11 cellular contexts compared by ENCODE assay signal in the genomic region with DNA sequence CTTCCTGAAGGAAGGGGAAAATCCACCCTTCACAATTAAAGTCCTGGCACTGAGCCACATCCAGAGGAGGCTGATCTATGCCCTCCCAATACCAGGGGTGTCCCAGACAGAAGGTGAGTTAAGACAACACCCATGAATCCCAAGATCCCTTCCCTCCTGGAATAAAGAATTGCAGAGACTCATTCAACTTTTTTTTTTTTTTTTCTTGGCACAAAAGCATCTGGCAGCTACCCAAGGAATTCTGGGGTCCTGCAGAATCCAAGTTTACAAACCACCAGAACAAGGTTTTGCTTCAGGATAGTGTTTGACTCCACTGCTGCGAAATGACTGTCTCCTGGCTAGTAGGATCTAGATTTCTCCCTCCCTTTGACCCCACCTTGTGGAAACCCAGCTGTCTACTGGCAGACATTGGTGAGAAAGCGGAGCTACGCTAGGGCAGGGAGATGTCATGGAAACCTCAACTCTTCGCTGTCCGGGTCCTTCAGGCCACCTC. TPM values are rescaled to one million over a fixed set of nuclear protein-coding genes. Genes with fewer than 3 reads are reported as not detected.
DNase-seq lines count a peak whose midpoint lies in the region; ATAC-seq and TF ChIP-seq lines count a peak whose summit lies in the region.
"Had no signal": no experiment of that assay in that cellular context is flagged by ENCODE, and none has a peak within 500 bp of the region (broad histone marks: within the 10 kb centered on the region; RNA-seq: fewer than 3 reads in every experiment).

No MANE protein-coding gene starts in this region.

- ATAC-seq in right cardiac atrium (peak; percentile 38 to 55), GM21515 (IDR thresholded peaks at IDR 0.05; ENCODE audit: unreplicated experiment) (no peak), GM19397 (IDR thresholded peaks at IDR 0.05; ENCODE audit: unreplicated experiment) (no peak)
- ATAC-seq: naive thymus-derived CD8-positive, alpha-beta T cell had no signal

- no peak for TF ChIP-seq CTCF in cardiac fibroblast (IDR thresholded peaks at IDR 0.05; ENCODE audit: low read depth, low read length)

- H3K36me3 Mint-ChIP-seq in activated CD4-positive, alpha-beta memory T cell treated with anti-CD3 and anti-CD28 coated beads, Interleukin-2, amount 10 ng/mL, durations not matched to agents 7 days and 5 days (ENCODE audit: low read depth) = no peaks in the 10 kb centered on the region
- H3K36me3 Mint-ChIP-seq: CD8-positive, alpha-beta memory T cell had no signal

- H3K4me1 Mint-ChIP-seq in activated CD4-positive, alpha-beta memory T cell treated with anti-CD3 and anti-CD28 coated beads, Interleukin-2, amount 10 ng/mL, durations not matched to agents 7 days and 5 days = no peaks in the 10 kb centered on the region
- H3K4me1 Mint-ChIP-seq: CD8-positive, alpha-beta memory T cell had no signal

- no peak overlapping the region for H3K27ac Mint-ChIP-seq in activated CD4-positive, alpha-beta memory T cell treated with anti-CD3 and anti-CD28 coated beads, Interleukin-2, amount 10 ng/mL, durations not matched to agents 7 days and 5 days
- H3K27ac Mint-ChIP-seq: naive thymus-derived CD8-positive, alpha-beta T cell had no signal

- H3K4me2 ChIP-seq in skeletal muscle satellite cell (ENCODE audit: low read length) = peak overlapping the region; percentile 23

- peak; percentile 42 for DNase-seq in HK-2 (ENCODE audit: unreplicated experiment)
- DNase-seq in cardiac fibroblast (ENCODE audit: low read depth in 2 of 2) = peak; percentile 65 to 90
- DNase-seq in right cardiac atrium = no peak
- DNase-seq in activated CD4-positive, alpha-beta memory T cell treated with anti-CD3 and anti-CD28 coated beads, Interleukin-2, amount 10 ng/mL, durations not matched to agents 7 days and 5 days = no peak
- DNase-seq in UCSD-AML1 (lab: John Stamatoyannopoulos, UW; ENCODE audit: unreplicated experiment) = no peak
- DNase-seq: activated naive CD4-positive, alpha-beta T cell treated with Interleukin-2 at 50 U/mL for 16 hours; CD8-positive, alpha-beta memory T cell; naive thymus-derived CD8-positive, alpha-beta T cell had no signal

- H3K27me3 Mint-ChIP-seq in activated CD4-positive, alpha-beta memory T cell treated with anti-CD3 and anti-CD28 coated beads, Interleukin-2, amount 10 ng/mL, durations not matched to agents 7 days and 5 days = no peaks in the 10 kb centered on the region
- H3K27me3 Mint-ChIP-seq: CD8-positive, alpha-beta memory T cell; naive thymus-derived CD8-positive, alpha-beta T cell had no signal

- WGBS in right cardiac atrium = 44% methylated on average over 5 of the region's 5 CpGs

- H3K27me3 ChIP-seq in right cardiac atrium (ENCODE audit: control insufficient read depth, insufficient read depth) (no peaks in the 10 kb centered on the region), skeletal muscle satellite cell (ENCODE audit: control insufficient read depth, insufficient read depth, low read length) (no peaks in the 10 kb centered on the region)

- POLR2A ChIA-PET in activated CD4-positive, alpha-beta memory T cell treated with anti-CD3 and anti-CD28 coated beads, Interleukin-2, amount 10 ng/mL, durations not matched to agents 7 days and 5 days (lab: Charles Lee) = no interaction called here

- peak overlapping the region; percentile 51 for H3K27ac ChIP-seq in right cardiac atrium (ENCODE audit: low read length)

- H3K4me3 Mint-ChIP-seq in activated CD4-positive, alpha-beta memory T cell treated with anti-CD3 and anti-CD28 coated beads, Interleukin-2, amount 10 ng/mL, durations not matched to agents 7 days and 5 days = no peak overlapping the region
- H3K4me3 Mint-ChIP-seq: CD8-positive, alpha-beta memory T cell; naive thymus-derived CD8-positive, alpha-beta T cell had no signal

- H3K9ac ChIP-seq in skeletal muscle satellite cell (ENCODE audit: low read depth, low read length) = peak overlapping the region; percentile 7

- no peaks in the 10 kb centered on the region for H3K9me3 Mint-ChIP-seq in activated CD4-positive, alpha-beta memory T cell treated with anti-CD3 and anti-CD28 coated beads, Interleukin-2, amount 10 ng/mL, durations not matched to agents 7 days and 5 days
- H3K9me3 Mint-ChIP-seq: CD8-positive, alpha-beta memory T cell; naive thymus-derived CD8-positive, alpha-beta T cell had no signal

- H3K9me3 ChIP-seq in right cardiac atrium (ENCODE audit: control insufficient read depth, low read length) (no peaks in the 10 kb centered on the region), skeletal muscle satellite cell (replicated peaks; ENCODE audit: low read length) (no peaks in the 10 kb centered on the region)

- H3K36me3 ChIP-seq in skeletal muscle satellite cell (ENCODE audit: insufficient read depth, low read length) = peaks cover 26% of the 10 kb centered on the region

- intact Hi-C loops in right cardiac atrium (cut with DNase I) = no loop called here

- H3K4me3 ChIP-seq in cardiac fibroblast (replicated peaks in 1 of 2; ENCODE audit: low read depth in 2 of 2, low read length in 2 of 2) = no peak overlapping the region
- H3K4me3 ChIP-seq in right cardiac atrium (ENCODE audit: low read length) = no peak overlapping the region
- no peak overlapping the region for H3K4me3 ChIP-seq in skeletal muscle satellite cell (ENCODE audit: low read length)

- H3K4me1 ChIP-seq in right cardiac atrium (ENCODE audit: control insufficient read depth, insufficient read depth, low read length) (peaks cover 20% of the 10 kb centered on the region), skeletal muscle satellite cell (ENCODE audit: control insufficient read depth, insufficient read depth, low read length) (peaks cover 34% of the 10 kb centered on the region)

- CTCF ChIA-PET in activated CD4-positive, alpha-beta memory T cell treated with anti-CD3 and anti-CD28 coated beads, Interleukin-2, amount 10 ng/mL, durations not matched to agents 7 days and 5 days (lab: Charles Lee) = no interaction called here

RNA-seq across cellular contexts. Expression of a gene that starts 37.4 kb away (rescaled TPM):
- 10 to 100 TPM; 23.2 to 33.6 (median 30.0) TPM for total RNA-seq in right cardiac atrium
- polyA plus RNA-seq in right cardiac atrium = 12.2 TPM
- total RNA-seq in skeletal muscle satellite cell (2012; rRNA removed) = 11.1 and 15.2 TPM in 2 replicates
- under 1 TPM; 0.15 to 0.30 TPM for total RNA-seq in activated CD4-positive, alpha-beta memory T cell treated with anti-CD3 and anti-CD28 coated beads, Interleukin-2, amount 10 ng/mL, durations not matched to agents 7 days and 5 days

Comparison
In these comparisons a context has a peak if more than half of its experiments do, and no peak if none do; other contexts are left out.
1. DNase-seq: peak in HK-2 (single experiment) and cardiac fibroblast (2 of 2); none in right cardiac atrium (0 of 3), activated CD4-positive, alpha-beta memory T cell treated with anti-CD3 and anti-CD28 coated beads, Interleukin-2, amount 10 ng/mL, durations not matched to agents 7 days and 5 days (single experiment) and UCSD-AML1 (single experiment).
2. ATAC-seq: peak in right cardiac atrium (2 of 2); none in GM21515 (single experiment) and GM19397 (single experiment).
3. RNA of a gene that starts 37.4 kb away (total RNA-seq): 23.2 to 33.6 TPM in right cardiac atrium; 0.15 to 0.30 TPM in activated CD4-positive, alpha-beta memory T cell treated with anti-CD3 and anti-CD28 coated beads, Interleukin-2, amount 10 ng/mL, durations not matched to agents 7 days and 5 days; every median in the first group is over 10 times any median in the second.